In genomic region chr3:174317005-174317404, GRCh38 we compare ENCODE assay signal across 29 cellular contexts.
"Had no signal": no experiment of that assay in that cellular context is flagged by ENCODE, and none has a peak within 500 bp of the region (broad histone marks: within the 10 kb centered on the region; RNA-seq: fewer than 3 reads in every experiment).

No MANE protein-coding gene starts in this region.

- H3K9me3 ChIP-seq: body of pancreas had no signal

- H3K27me3 ChIP-seq: body of pancreas, esophagus muscularis mucosa, gastroesophageal sphincter, heart right ventricle had no signal

- H3K4me3 ChIP-seq: body of pancreas, esophagus muscularis mucosa, gastroesophageal sphincter, heart right ventricle had no signal

- H3K36me3 ChIP-seq: esophagus muscularis mucosa, gastroesophageal sphincter, heart right ventricle had no signal

- H3K27ac ChIP-seq: body of pancreas, esophagus muscularis mucosa, gastroesophageal sphincter, heart right ventricle had no signal

- ATAC-seq: activated CD8-positive, alpha-beta T cell treated with anti-CD3 and anti-CD28 coated beads for 36 hours; activated T-cell treated with anti-CD3 and anti-CD28 coated beads, Interleukin-2, amount 50 U/mL, for 4 hours; activated T-helper 17 cell treated with anti-CD3 and anti-CD28 coated beads, Interleukin-2, amount 50 U/mL, for 72 hours; body of pancreas; effector memory CD8-positive, alpha-beta T cell; gastroesophageal sphincter; heart right ventricle; T-helper 17 cell; WTC11 had no signal

- H3K4me1 ChIP-seq: esophagus muscularis mucosa, gastroesophageal sphincter, heart right ventricle had no signal

- DNase-seq: activated CD4-positive, alpha-beta T cell treated with anti-CD3 and anti-CD28 coated beads for 1 hour; activated CD4-positive, alpha-beta T cell treated with anti-CD3 and anti-CD28 coated beads for 4 hours; activated CD4-positive, alpha-beta T cell treated with anti-CD3 and anti-CD28 coated beads, Interleukin-2, amount 50 U/mL, for 1 hour; activated CD4-positive, alpha-beta T cell treated with anti-CD3 and anti-CD28 coated beads, Interleukin-2, amount 50 U/mL, for 48 hours; activated CD8-positive, alpha-beta memory T cell treated with anti-CD3 and anti-CD28 coated beads for 24 hours; activated CD8-positive, alpha-beta T cell treated with anti-CD3 and anti-CD28 coated beads for 36 hours; activated effector memory CD4-positive, alpha-beta T cell treated with Interleukin-2 at 50 U/mL for 16 hours; activated gamma-delta T cell treated with Interleukin-2 at 50 U/mL for 16 hours; activated naive CD4-positive, alpha-beta T cell treated with anti-CD3 and anti-CD28 coated beads, Interleukin-2, amount 50 U/mL, for 16 hours; activated naive CD4-positive, alpha-beta T cell treated with Interleukin-2 at 50 U/mL for 16 hours; activated T-cell treated with anti-CD3 and anti-CD28 coated beads, Interleukin-2, amount 50 U/mL, for 4 hours; amygdala; aorta; body of pancreas; caudate nucleus; cortex of kidney; dermis blood vessel endothelial cell; effector CD4-positive, alpha-beta T cell; effector memory CD8-positive, alpha-beta T cell; erythroblast; foreskin melanocyte; heart right ventricle; T-helper 1 cell; T-helper 17 cell had no signal

- FAIRE-seq: colon had no signal
